In genomic region chr15:52262364-52262763, GRCh38 we compare ENCODE assay signal across 8 cellular contexts. TPM values are rescaled to one million over a fixed set of nuclear protein-coding genes. Genes with fewer than 3 reads are reported as not detected.
DNase-seq lines count a peak whose midpoint lies in the region; ATAC-seq and TF ChIP-seq lines count a peak whose summit lies in the region.

No MANE protein-coding gene starts in this region.

- peaks cover 35% of the 10 kb centered on the region for H3K4me1 Mint-ChIP-seq in activated T-helper 2 cell treated with anti-CD3 and anti-CD28 coated beads, Interferon-gamma antibody, Interleukin-2, Interleukin-4, amounts not matched to agents 10 μg/mL and 5 μg/mL and 100 μg/mL, durations not matched to agents 14 hours and 24 hours and 36 hours (ENCODE audit: low read depth)
- H3K4me1 Mint-ChIP-seq in stimulated activated naive CD8-positive, alpha-beta T cell treated with anti-CD3 and anti-CD28 coated beads, Interleukin-15, amount 100 ng/mL, for 72 hours, result peaks cover 52% of the 10 kb centered on the region

- ATAC-seq in SK-N-SH treated with all-trans-retinoic acid at 6 μM for 48 hours, result no peak; the same call in 1 of the 3 replicates
- ATAC-seq in stimulated activated naive CD8-positive, alpha-beta T cell treated with anti-CD3 and anti-CD28 coated beads, Interleukin-15, amount 100 ng/mL, for 72 hours, result no peak
- ATAC-seq in GM21619 (IDR thresholded peaks at IDR 0.05; ENCODE audit: unreplicated experiment), result no peak
- ATAC-seq in HG03025 (IDR thresholded peaks at IDR 0.05; ENCODE audit: low FRiP score, unreplicated experiment), result no peak

- DNase-seq in SK-N-SH (no peak), iPS-NIHi11 (ENCODE audit: low spot score) (peak; percentile 33), COLO668 (lab: John Stamatoyannopoulos, UW; ENCODE audit: unreplicated experiment) (no peak)
- no peak for DNase-seq in activated T-helper 2 cell treated with anti-CD3 and anti-CD28 coated beads, Interferon-gamma antibody, Interleukin-2, Interleukin-4, amounts not matched to agents 10 μg/mL and 5 μg/mL and 100 μg/mL, durations not matched to agents 14 hours and 24 hours and 36 hours (ENCODE audit: low spot score)
- DNase-seq in stimulated activated naive CD8-positive, alpha-beta T cell treated with anti-CD3 and anti-CD28 coated beads, Interleukin-15, amount 100 ng/mL, for 72 hours, result no peak

- H3K9me3 Mint-ChIP-seq in activated T-helper 2 cell treated with anti-CD3 and anti-CD28 coated beads, Interferon-gamma antibody, Interleukin-2, Interleukin-4, amounts not matched to agents 10 μg/mL and 5 μg/mL and 100 μg/mL, durations not matched to agents 14 hours and 24 hours and 36 hours, result no peaks in the 10 kb centered on the region
- no peaks in the 10 kb centered on the region for H3K9me3 Mint-ChIP-seq in stimulated activated naive CD8-positive, alpha-beta T cell treated with anti-CD3 and anti-CD28 coated beads, Interleukin-15, amount 100 ng/mL, for 72 hours

- TF ChIP-seq RAD21 in SK-N-SH (IDR thresholded peaks at IDR 0.05; ENCODE audit: low read length), result no peak

- intact Hi-C loops in activated T-helper 2 cell treated with anti-CD3 and anti-CD28 coated beads, Interferon-gamma antibody, Interleukin-2, Interleukin-4, amounts not matched to agents 10 μg/mL and 5 μg/mL and 100 μg/mL, durations not matched to agents 14 hours and 24 hours and 36 hours (cut with micrococcal nuclease), result loop anchor here (1.0 to 2.0 kb wide), 4 partner anchors 266 to 416 kb away; partner anchors contain the start of genes ARPP19 and MYO5A

- peak overlapping the region; percentile 51 for H3K4me3 Mint-ChIP-seq in activated T-helper 2 cell treated with anti-CD3 and anti-CD28 coated beads, Interferon-gamma antibody, Interleukin-2, Interleukin-4, amounts not matched to agents 10 μg/mL and 5 μg/mL and 100 μg/mL, durations not matched to agents 14 hours and 24 hours and 36 hours (ENCODE audit: low read depth)
- H3K4me3 Mint-ChIP-seq in stimulated activated naive CD8-positive, alpha-beta T cell treated with anti-CD3 and anti-CD28 coated beads, Interleukin-15, amount 100 ng/mL, for 72 hours, result peak overlapping the region; percentile 54 to 74

- H3K27me3 Mint-ChIP-seq in activated T-helper 2 cell treated with anti-CD3 and anti-CD28 coated beads, Interferon-gamma antibody, Interleukin-2, Interleukin-4, amounts not matched to agents 10 μg/mL and 5 μg/mL and 100 μg/mL, durations not matched to agents 14 hours and 24 hours and 36 hours (ENCODE audit: low read depth), result no peaks in the 10 kb centered on the region
- no peaks in the 10 kb centered on the region for H3K27me3 Mint-ChIP-seq in stimulated activated naive CD8-positive, alpha-beta T cell treated with anti-CD3 and anti-CD28 coated beads, Interleukin-15, amount 100 ng/mL, for 72 hours

- no peaks in the 10 kb centered on the region for H3K36me3 ChIP-seq in SK-N-SH (replicated peaks in 1 of 2; ENCODE audit: control insufficient read depth in 1 of 2, insufficient read depth in 2 of 2, low read length in 1 of 2)

- CTCF ChIA-PET in SK-N-SH (lab: Yijun Ruan, JAX), result interaction anchor here (0.6 to 1.7 kb wide), 7 partner anchors 8 to 473 kb away, joined by 3 to 12 read pairs (median 3); partner anchors contain the start of gene ATOSA

- H3K36me3 Mint-ChIP-seq in activated T-helper 2 cell treated with anti-CD3 and anti-CD28 coated beads, Interferon-gamma antibody, Interleukin-2, Interleukin-4, amounts not matched to agents 10 μg/mL and 5 μg/mL and 100 μg/mL, durations not matched to agents 14 hours and 24 hours and 36 hours (ENCODE audit: low read depth), result peaks cover 11% of the 10 kb centered on the region

- peak overlapping the region in 1 of 2 experiments; percentile 16; a peak in 1 of 4 replicates for H3K27ac ChIP-seq in SK-N-SH (ENCODE audit: low read depth in 2 of 2, low read length in 1 of 2)

- H3K9me2 ChIP-seq in SK-N-SH, result no peaks in the 10 kb centered on the region

- peak overlapping the region; percentile 2; the same call in 1 of the 2 replicates for H3K4me2 ChIP-seq in SK-N-SH

- no peaks in the 10 kb centered on the region for H3F3A ChIP-seq in SK-N-SH (replicated peaks; ENCODE audit: insufficient read depth)

- H2AFZ ChIP-seq in SK-N-SH (ENCODE audit: low read depth), result peak overlapping the region; percentile 75; the same call in 1 of the 2 replicates

- H3K4me1 ChIP-seq in SK-N-SH (ENCODE audit: control insufficient read depth in 1 of 2, insufficient read depth in 2 of 2, low read depth in 1 of 2, low read length in 1 of 2), result peaks cover 11 to 16% of the 10 kb centered on the region in 2 experiments

- no peaks in the 10 kb centered on the region for H4K20me1 ChIP-seq in SK-N-SH (ENCODE audit: insufficient read depth)

- H3K4me3 ChIP-seq in SK-N-SH (ENCODE audit: low read depth in 2 of 2, low read length in 1 of 2), result no peak overlapping the region

- WGBS in SK-N-SH (ENCODE audit: low lambda C conversion rate), result 87% methylated on average over 5 of the region's 5 CpGs

- peak overlapping the region; percentile 84 for H3K27ac Mint-ChIP-seq in activated T-helper 2 cell treated with anti-CD3 and anti-CD28 coated beads, Interferon-gamma antibody, Interleukin-2, Interleukin-4, amounts not matched to agents 10 μg/mL and 5 μg/mL and 100 μg/mL, durations not matched to agents 14 hours and 24 hours and 36 hours
- H3K27ac Mint-ChIP-seq in stimulated activated naive CD8-positive, alpha-beta T cell treated with anti-CD3 and anti-CD28 coated beads, Interleukin-15, amount 100 ng/mL, for 72 hours, result peak overlapping the region; percentile 90 to 95

- no peak for TF ChIP-seq CTCF in SK-N-SH (IDR thresholded peaks at IDR 0.05)

- no peaks in the 10 kb centered on the region for H3K79me2 ChIP-seq in SK-N-SH (ENCODE audit: insufficient read depth)

- no peaks in the 10 kb centered on the region for H3K9me3 ChIP-seq in SK-N-SH

- no peaks in the 10 kb centered on the region for H3K27me3 ChIP-seq in SK-N-SH (ENCODE audit: insufficient read depth)

- no peak for TF ChIP-seq EP300 in SK-N-SH (IDR thresholded peaks at IDR 0.05; ENCODE audit: borderline replicate concordance in 1 of 2, low read depth in 1 of 2, low read length in 1 of 2)

- H3K9ac ChIP-seq in SK-N-SH, result no peak overlapping the region

- POLR2A ChIA-PET in SK-N-SH (lab: Yijun Ruan, JAX), result no interaction called here

TF ChIP-seq in SK-N-SH, 30 proteins besides CTCF, POLR2A, EP300 and RAD21:
- TF ChIP-seq EZH2phosphoT487 (IDR thresholded peaks at IDR 0.05; ENCODE audit: borderline replicate concordance, low read depth) (no peak), SMC3 (IDR thresholded peaks at IDR 0.05; ENCODE audit: low read depth, low read length) (no peak)
- TF ChIP-seq, protein P1, sequence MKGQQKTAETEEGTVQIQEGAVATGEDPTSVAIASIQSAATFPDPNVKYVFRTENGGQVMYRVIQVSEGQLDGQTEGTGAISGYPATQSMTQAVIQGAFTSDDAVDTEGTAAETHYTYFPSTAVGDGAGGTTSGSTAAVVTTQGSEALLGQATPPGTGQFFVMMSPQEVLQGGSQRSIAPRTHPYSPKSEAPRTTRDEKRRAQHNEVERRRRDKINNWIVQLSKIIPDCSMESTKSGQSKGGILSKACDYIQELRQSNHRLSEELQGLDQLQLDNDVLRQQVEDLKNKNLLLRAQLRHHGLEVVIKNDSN (IDR thresholded peaks at IDR 0.05; ENCODE audit: borderline replicate concordance, low read depth), result no peak

TF ChIP-seq in SK-N-SH treated with all-trans-retinoic acid at 6 μM for 48 hours, 23 proteins besides CTCF, POLR2A, EP300 and RAD21 (continues in another document):
- TF ChIP-seq SNAI2 (CRISPR knock-in tag; IDR thresholded peaks at IDR 0.05) (no peak), ZNF70 (CRISPR knock-in tag; IDR thresholded peaks at IDR 0.05) (no peak), PPARA (CRISPR knock-in tag; IDR thresholded peaks at IDR 0.05; ENCODE audit: borderline replicate concordance) (no peak), ZFP30 (CRISPR knock-in tag; IDR thresholded peaks at IDR 0.05) (no peak), CREB5 (CRISPR knock-in tag; IDR thresholded peaks at IDR 0.05; ENCODE audit: low read depth) (no peak)
- TF ChIP-seq, protein P2, sequence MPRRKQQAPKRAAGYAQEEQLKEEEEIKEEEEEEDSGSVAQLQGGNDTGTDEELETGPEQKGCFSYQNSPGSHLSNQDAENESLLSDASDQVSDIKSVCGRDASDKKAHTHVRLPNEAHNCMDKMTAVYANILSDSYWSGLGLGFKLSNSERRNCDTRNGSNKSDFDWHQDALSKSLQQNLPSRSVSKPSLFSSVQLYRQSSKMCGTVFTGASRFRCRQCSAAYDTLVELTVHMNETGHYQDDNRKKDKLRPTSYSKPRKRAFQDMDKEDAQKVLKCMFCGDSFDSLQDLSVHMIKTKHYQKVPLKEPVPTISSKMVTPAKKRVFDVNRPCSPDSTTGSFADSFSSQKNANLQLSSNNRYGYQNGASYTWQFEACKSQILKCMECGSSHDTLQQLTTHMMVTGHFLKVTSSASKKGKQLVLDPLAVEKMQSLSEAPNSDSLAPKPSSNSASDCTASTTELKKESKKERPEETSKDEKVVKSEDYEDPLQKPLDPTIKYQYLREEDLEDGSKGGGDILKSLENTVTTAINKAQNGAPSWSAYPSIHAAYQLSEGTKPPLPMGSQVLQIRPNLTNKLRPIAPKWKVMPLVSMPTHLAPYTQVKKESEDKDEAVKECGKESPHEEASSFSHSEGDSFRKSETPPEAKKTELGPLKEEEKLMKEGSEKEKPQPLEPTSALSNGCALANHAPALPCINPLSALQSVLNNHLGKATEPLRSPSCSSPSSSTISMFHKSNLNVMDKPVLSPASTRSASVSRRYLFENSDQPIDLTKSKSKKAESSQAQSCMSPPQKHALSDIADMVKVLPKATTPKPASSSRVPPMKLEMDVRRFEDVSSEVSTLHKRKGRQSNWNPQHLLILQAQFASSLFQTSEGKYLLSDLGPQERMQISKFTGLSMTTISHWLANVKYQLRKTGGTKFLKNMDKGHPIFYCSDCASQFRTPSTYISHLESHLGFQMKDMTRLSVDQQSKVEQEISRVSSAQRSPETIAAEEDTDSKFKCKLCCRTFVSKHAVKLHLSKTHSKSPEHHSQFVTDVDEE (CRISPR knock-in tag; IDR thresholded peaks at IDR 0.05), result no peak

RNA-seq across cellular contexts. Expression of gene MYO5C, which starts 33.2 kb away (rescaled TPM):
- 0.99 and 1.1 TPM in 2 replicates for polyA plus RNA-seq in SK-N-SH (2012; rRNA removed)
- 0.85 and 0.96 TPM in 2 replicates for polyA plus RNA-seq in SK-N-SH (2012; cell fraction: cytosol; rRNA removed)
- 1.1 and 1.8 TPM in 2 replicates for polyA plus RNA-seq in SK-N-SH (2012; cell fraction: nucleus; rRNA removed)
- 0.32 and 0.64 TPM in 2 replicates for total RNA-seq in activated T-helper 2 cell treated with anti-CD3 and anti-CD28 coated beads, Interferon-gamma antibody, Interleukin-2, Interleukin-4, amounts not matched to agents 10 μg/mL and 5 μg/mL and 100 μg/mL, durations not matched to agents 14 hours and 24 hours and 36 hours
